In genomic region chr14:39432619-39433451, GRCh38 we compare ENCODE assay signal across 1 cellular context.
TF ChIP-seq lines count a peak whose summit lies in the region.

No MANE protein-coding gene starts in this region.

TF ChIP-seq in HepG2, 621 proteins besides CTCF, POLR2A, EP300 and RAD21 (continued from another document and continues in another):
- TF ChIP-seq ZNF800 (CRISPR knock-in tag; IDR thresholded peaks at IDR 0.05), result peak; percentile 89
- TF ChIP-seq NKX3-1 (CRISPR knock-in tag; IDR thresholded peaks at IDR 0.05), result peak; percentile 89
- TF ChIP-seq ZNF616 (CRISPR knock-in tag; IDR thresholded peaks at IDR 0.05; ENCODE audit: low read depth), result no peak; the same call in 1 of the 2 replicates
- TF ChIP-seq THAP9 (CRISPR knock-in tag; IDR thresholded peaks at IDR 0.05; ENCODE audit: borderline replicate concordance), result peak; percentile 85
- TF ChIP-seq ZNF777 (CRISPR knock-in tag; IDR thresholded peaks at IDR 0.05), result peak; percentile 79
- TF ChIP-seq ZNF430 (CRISPR knock-in tag; IDR thresholded peaks at IDR 0.05), result peak; percentile 81
- TF ChIP-seq ZNF75D (CRISPR knock-in tag; IDR thresholded peaks at IDR 0.05; ENCODE audit: borderline replicate concordance), result no peak
- no peak for TF ChIP-seq ZNF646 (CRISPR knock-in tag; IDR thresholded peaks at IDR 0.05)
- TF ChIP-seq ZNF337 (CRISPR knock-in tag; IDR thresholded peaks at IDR 0.05; ENCODE audit: borderline replicate concordance, low read depth), result peak; percentile 56; the same call in 1 of the 2 replicates
- no peak for TF ChIP-seq NONO (IDR thresholded peaks at IDR 0.05)
- TF ChIP-seq NONO (CRISPR knock-in tag; conservative IDR thresholded peaks at IDR 0.05), result no peak; the same call in none of the 2 replicates
- peak; percentile 61; the same call in 1 of the 2 replicates for TF ChIP-seq MXD4 (CRISPR knock-in tag; IDR thresholded peaks at IDR 0.05)
- TF ChIP-seq NBN (conservative IDR thresholded peaks at IDR 0.05), result no peak
- peak; percentile 81 for TF ChIP-seq ONECUT2 (CRISPR knock-in tag; IDR thresholded peaks at IDR 0.05)
- no peak for TF ChIP-seq SP1 (IDR thresholded peaks at IDR 0.05)
- TF ChIP-seq SP1 (CRISPR knock-in tag; IDR thresholded peaks at IDR 0.05), result peak; percentile 97
- peak; percentile 83; the same call in 1 of the 2 replicates for TF ChIP-seq FOXJ3 (CRISPR knock-in tag; IDR thresholded peaks at IDR 0.05; ENCODE audit: borderline replicate concordance)
- peak; percentile 86 for TF ChIP-seq KDM4B (CRISPR knock-in tag; IDR thresholded peaks at IDR 0.05)
- TF ChIP-seq PRDM15 (CRISPR knock-in tag; IDR thresholded peaks at IDR 0.05), result peak; percentile 68
- TF ChIP-seq ZNF639 (CRISPR knock-in tag; conservative IDR thresholded peaks at IDR 0.05), result peak; percentile 90
- TF ChIP-seq TAF15 (IDR thresholded peaks at IDR 0.05; ENCODE audit: low read depth, low read length, poor library complexity, severe bottlenecking), result peak; percentile 88
- no peak for TF ChIP-seq ZNF24 (IDR thresholded peaks at IDR 0.05)
- no peak for TF ChIP-seq POLR2AphosphoS2 (IDR thresholded peaks at IDR 0.05; ENCODE audit: low read depth, low read length)
- peak; percentile 77 for TF ChIP-seq ATF3 (CRISPR knock-in tag; IDR thresholded peaks at IDR 0.05)
- 0 out of 2 replicates have a peak, but pooled peaks have one; percentile 21 for TF ChIP-seq FOXK2 (IDR thresholded peaks at IDR 0.05)
- TF ChIP-seq ZNF121 (CRISPR knock-in tag; IDR thresholded peaks at IDR 0.05), result peak; percentile 66; the same call in 1 of the 2 replicates
- TF ChIP-seq KDM6A (CRISPR knock-in tag; IDR thresholded peaks at IDR 0.05; ENCODE audit: low read depth), result no peak
- TF ChIP-seq SRSF9 (IDR thresholded peaks at IDR 0.05; ENCODE audit: borderline replicate concordance, insufficient read depth, low read depth, low read length, poor library complexity, severe bottlenecking), result no peak
- TF ChIP-seq ZBTB49 (CRISPR knock-in tag; IDR thresholded peaks at IDR 0.05; ENCODE audit: borderline replicate concordance), result peak; percentile 75
- TF ChIP-seq ZNF431 (CRISPR knock-in tag; IDR thresholded peaks at IDR 0.05; ENCODE audit: borderline replicate concordance, low read depth), result peak; percentile 32; the same call in 1 of the 2 replicates
- peak; percentile 64 for TF ChIP-seq HNRNPK (IDR thresholded peaks at IDR 0.05; ENCODE audit: low read depth, low read length, poor library complexity, severe bottlenecking)
- TF ChIP-seq ZNF749 (CRISPR knock-in tag; IDR thresholded peaks at IDR 0.05; ENCODE audit: borderline replicate concordance), result 0 out of 2 replicates have a peak, but pooled peaks have one; percentile 43
- TF ChIP-seq ZMYM3 (CRISPR knock-in tag; IDR thresholded peaks at IDR 0.05), result peak; percentile 89
- TF ChIP-seq SIN3B (IDR thresholded peaks at IDR 0.05; ENCODE audit: low read length), result peak; percentile 50; the same call in 1 of the 2 replicates
- TF ChIP-seq ZBTB33 (CRISPR knock-in tag; IDR thresholded peaks at IDR 0.05), result peak; percentile 73; the same call in 1 of the 2 replicates
- peak; percentile 65 for TF ChIP-seq RXRA (CRISPR knock-in tag; IDR thresholded peaks at IDR 0.05)
- peak; percentile 88; the same call in 1 of the 2 replicates for TF ChIP-seq XBP1 (CRISPR knock-in tag; IDR thresholded peaks at IDR 0.05)
- TF ChIP-seq SIN3A (IDR thresholded peaks at IDR 0.05; ENCODE audit: borderline replicate concordance, low read depth, low read length), result peak; percentile 73; the same call in 1 of the 2 replicates
- TF ChIP-seq ZSCAN21 (CRISPR knock-in tag; IDR thresholded peaks at IDR 0.05; ENCODE audit: borderline replicate concordance), result no peak; the same call in 1 of the 2 replicates
